Comparison of ENCODE assay signal across 18 cellular contexts in the genomic region with DNA sequence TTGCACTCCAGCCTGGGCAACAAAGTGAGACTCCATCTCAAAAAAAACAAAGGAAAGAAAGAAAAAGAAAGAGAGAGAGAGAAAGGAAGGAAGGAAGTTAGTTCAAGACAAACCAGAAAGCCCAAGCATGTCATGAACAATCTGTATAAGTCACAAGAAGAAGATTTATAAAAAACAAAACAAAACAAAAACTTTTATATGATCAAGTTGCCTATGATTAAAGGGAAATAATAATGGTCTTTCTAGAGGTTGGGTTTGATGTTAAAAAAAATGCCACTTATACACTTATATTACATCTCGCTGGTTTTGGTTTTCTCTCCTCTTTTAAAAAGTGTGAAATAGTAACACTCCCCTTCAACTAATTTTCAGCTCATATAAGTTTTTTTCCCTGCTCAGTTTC.
DNase-seq lines count a peak whose midpoint lies in the region; ATAC-seq and TF ChIP-seq lines count a peak whose summit lies in the region.
"Had no signal": no experiment of that assay in that cellular context is flagged by ENCODE, and none has a peak within 500 bp of the region (broad histone marks: within the 10 kb centered on the region; RNA-seq: fewer than 3 reads in every experiment).

No MANE protein-coding gene starts in this region.

- no peak for TF ChIP-seq CTCF in HEK293 (tag by site-specific recombination; IDR thresholded peaks at IDR 0.05)
- TF ChIP-seq CTCF in spleen (IDR thresholded peaks at IDR 0.05 in 8 of 11, conservative IDR thresholded peaks at IDR 0.05 in 3 of 11), result no peak
- no peak for TF ChIP-seq CTCF in Calu3 (IDR thresholded peaks at IDR 0.05; ENCODE audit: unreplicated experiment)

- DNase-seq in activated CD4-positive, alpha-beta T cell treated with anti-CD3 and anti-CD28 coated beads, Interleukin-2, amount 10 ng/mL, durations not matched to agents 7 days and 5 days, result no peak
- no peak for DNase-seq in activated CD4-positive, alpha-beta T cell treated with anti-CD3 and anti-CD28 coated beads for 48 hours
- DNase-seq in activated naive CD8-positive, alpha-beta T cell treated with anti-CD3 and anti-CD28 coated beads, Interleukin-2, amount 50 U/mL, for 24 hours, result no peak
- DNase-seq in spleen, result no peak
- DNase-seq in DMS79 (lab: John Stamatoyannopoulos, UW), result no peak
- no peak for DNase-seq in KG1 (lab: John Stamatoyannopoulos, UW)
- no peak for DNase-seq in Calu3
- DNase-seq: Caco-2, dermis blood vessel endothelial cell, NCI-H1436, PC-3, posterior cingulate gyrus, SK-N-SH, WERI-Rb-1 had no signal

- no peaks in the 10 kb centered on the region for H3K4me1 ChIP-seq in HEK293 (ENCODE audit: control insufficient read depth, insufficient read depth, low read length)
- H3K4me1 ChIP-seq in spleen, result peaks cover 10 to 98% (median 43%) of the 10 kb centered on the region in 6 donors
- H3K4me1 ChIP-seq: Caco-2 had no signal

- WGBS in spleen, 5 donors, result 76 to 88% (median 85%) methylated on average over 1 of the region's 1 CpG

- intact Hi-C loops in spleen (cut with DNase I; ENCODE audit: low total_unique reads) (no loop called here), Calu3 (cut with micrococcal nuclease; ENCODE audit: unreplicated experiment) (no loop called here)

- H3K36me3 ChIP-seq in HEK293 (ENCODE audit: control insufficient read depth in 2 of 2, insufficient read depth in 1 of 2, low read length in 2 of 2) (no peaks in the 10 kb centered on the region), spleen (peaks cover 0 to 65% (median 8%) of the 10 kb centered on the region in 6 donors)
- H3K36me3 ChIP-seq: WERI-Rb-1 had no signal

- H3K4me3 ChIP-seq in HEK293 (ENCODE audit: low read depth, low read length) (no peak overlapping the region), spleen (peak overlapping the region in 2 of 8 donors; percentile 5 to 70)

- no peak for TF ChIP-seq POLR2A in spleen (IDR thresholded peaks at IDR 0.05)

- H3K9me3 Mint-ChIP-seq in activated CD4-positive, alpha-beta T cell treated with anti-CD3 and anti-CD28 coated beads, Interleukin-2, amount 10 ng/mL, durations not matched to agents 7 days and 5 days, result peaks cover 36% of the 10 kb centered on the region
- H3K9me3 Mint-ChIP-seq in activated naive CD8-positive, alpha-beta T cell treated with anti-CD3 and anti-CD28 coated beads, Interleukin-2, amount 50 U/mL, for 24 hours, result peaks cover 14% of the 10 kb centered on the region
- peaks cover 7% of the 10 kb centered on the region for H3K9me3 Mint-ChIP-seq in Calu3 (ENCODE audit: low read depth, unreplicated experiment)

- peaks cover 82% of the 10 kb centered on the region for H3K36me3 Mint-ChIP-seq in activated CD4-positive, alpha-beta T cell treated with anti-CD3 and anti-CD28 coated beads, Interleukin-2, amount 10 ng/mL, durations not matched to agents 7 days and 5 days (ENCODE audit: low read depth)
- peaks cover 82% of the 10 kb centered on the region for H3K36me3 Mint-ChIP-seq in activated naive CD8-positive, alpha-beta T cell treated with anti-CD3 and anti-CD28 coated beads, Interleukin-2, amount 50 U/mL, for 24 hours (ENCODE audit: low read depth)
- no peaks in the 10 kb centered on the region for H3K36me3 Mint-ChIP-seq in Calu3 (ENCODE audit: insufficient read depth, unreplicated experiment)

- POLR2A ChIA-PET in activated CD4-positive, alpha-beta T cell treated with anti-CD3 and anti-CD28 coated beads, Interleukin-2, amount 10 ng/mL, durations not matched to agents 7 days and 5 days (lab: Charles Lee), result interaction anchor here (0.6 kb wide), 1 partner anchor 139 kb away, joined by 6 read pairs; no protein-coding TSS in a partner anchor
- POLR2A ChIA-PET in HEK293 (lab: Yijun Ruan, JAX), result no interaction called here

- no peaks in the 10 kb centered on the region for H3K27me3 ChIP-seq in spleen (replicated peaks in 1 of 7)

- H3K4me1 Mint-ChIP-seq in activated CD4-positive, alpha-beta T cell treated with anti-CD3 and anti-CD28 coated beads, Interleukin-2, amount 10 ng/mL, durations not matched to agents 7 days and 5 days, result peaks cover 57% of the 10 kb centered on the region
- peaks cover 58% of the 10 kb centered on the region for H3K4me1 Mint-ChIP-seq in activated naive CD8-positive, alpha-beta T cell treated with anti-CD3 and anti-CD28 coated beads, Interleukin-2, amount 50 U/mL, for 24 hours
- H3K4me1 Mint-ChIP-seq in Calu3 (ENCODE audit: low read depth, unreplicated experiment), result peaks cover 8% of the 10 kb centered on the region

- no peaks in the 10 kb centered on the region for H3K9me3 ChIP-seq in HEK293 (ENCODE audit: control insufficient read depth, insufficient read depth, low read depth, low read length)
- H3K9me3 ChIP-seq in spleen, result peaks cover 0 to 29% (median 16%) of the 10 kb centered on the region in 8 donors

- CTCF ChIA-PET in activated CD4-positive, alpha-beta T cell treated with anti-CD3 and anti-CD28 coated beads, Interleukin-2, amount 10 ng/mL, durations not matched to agents 7 days and 5 days (lab: Charles Lee), result interaction anchor here (0.6 to 1.4 kb wide), 4 partner anchors 15 to 266 kb away, joined by 3 to 5 read pairs (median 4); no protein-coding TSS in a partner anchor
- CTCF ChIA-PET in HEK293 (lab: Yijun Ruan, JAX) (no interaction called here), Calu3 (lab: Charles Lee) (interaction anchor here (0.6 kb wide), 1 partner anchor 64 kb away, joined by 3 read pairs; no protein-coding TSS in a partner anchor)

- ATAC-seq in activated naive CD8-positive, alpha-beta T cell treated with anti-CD3 and anti-CD28 coated beads, Interleukin-2, amount 50 U/mL, for 24 hours, result no peak
- ATAC-seq: esophagus mucosa, left lobe of liver, PC-3 had no signal

- no TSS peak for BruUV-seq in Calu3 (replicated peaks; lab: Mats Ljungman, UMichigan)

- H3K27me3 Mint-ChIP-seq in activated CD4-positive, alpha-beta T cell treated with anti-CD3 and anti-CD28 coated beads, Interleukin-2, amount 10 ng/mL, durations not matched to agents 7 days and 5 days, result no peaks in the 10 kb centered on the region
- no peaks in the 10 kb centered on the region for H3K27me3 Mint-ChIP-seq in activated naive CD8-positive, alpha-beta T cell treated with anti-CD3 and anti-CD28 coated beads, Interleukin-2, amount 50 U/mL, for 24 hours
- no peaks in the 10 kb centered on the region for H3K27me3 Mint-ChIP-seq in Calu3 (ENCODE audit: unreplicated experiment)

- H3K27ac Mint-ChIP-seq in activated CD4-positive, alpha-beta T cell treated with anti-CD3 and anti-CD28 coated beads, Interleukin-2, amount 10 ng/mL, durations not matched to agents 7 days and 5 days, result peak overlapping the region; percentile 37
- peak overlapping the region; percentile 14 for H3K27ac Mint-ChIP-seq in activated naive CD8-positive, alpha-beta T cell treated with anti-CD3 and anti-CD28 coated beads, Interleukin-2, amount 50 U/mL, for 24 hours
- H3K27ac Mint-ChIP-seq in Calu3 (ENCODE audit: unreplicated experiment), result no peak overlapping the region

- H3K4me3 Mint-ChIP-seq in activated CD4-positive, alpha-beta T cell treated with anti-CD3 and anti-CD28 coated beads, Interleukin-2, amount 10 ng/mL, durations not matched to agents 7 days and 5 days, result no peak overlapping the region
- H3K4me3 Mint-ChIP-seq in activated naive CD8-positive, alpha-beta T cell treated with anti-CD3 and anti-CD28 coated beads, Interleukin-2, amount 50 U/mL, for 24 hours, result peak overlapping the region; percentile 57
- no peak overlapping the region for H3K4me3 Mint-ChIP-seq in Calu3 (ENCODE audit: low read depth, unreplicated experiment)

- no peak overlapping the region for H3K27ac ChIP-seq in HEK293 (ENCODE audit: extremely low read depth, low read depth, low read length)
- H3K27ac ChIP-seq in spleen, result peak overlapping the region in 7 of 8 donors; percentile 23 to 97 (median 92)
- H3K27ac ChIP-seq: KMS-11, WERI-Rb-1 had no signal

TF ChIP-seq in HEK293, 187 proteins besides CTCF, POLR2A, EP300 and RAD21 (continues in another document):
- TF ChIP-seq YY2 (tag by site-specific recombination; IDR thresholded peaks at IDR 0.05) (no peak), ZNF626 (tag by site-specific recombination; IDR thresholded peaks at IDR 0.05) (0 out of 2 replicates have a peak, but pooled peaks have one; percentile 25), ZNF558 (tag by site-specific recombination; IDR thresholded peaks at IDR 0.05) (0 out of 2 replicates have a peak, but pooled peaks have one; percentile 13), ZBTB17 (tag by site-specific recombination; IDR thresholded peaks at IDR 0.05) (no peak), GLI4 (tag by site-specific recombination; IDR thresholded peaks at IDR 0.05) (no peak), ZNF843 (tag by site-specific recombination; IDR thresholded peaks at IDR 0.05) (no peak), TRIM28 (IDR thresholded peaks at IDR 0.05; ENCODE audit: borderline replicate concordance, low read length) (peak; percentile 66), SETDB1 (IDR thresholded peaks at IDR 0.05; ENCODE audit: insufficient read length, low read length) (peak; percentile 96), ZNF510 (tag by site-specific recombination; IDR thresholded peaks at IDR 0.05; ENCODE audit: insufficient replicate concordance) (peak; percentile 34), KLF7 (tag by site-specific recombination; IDR thresholded peaks at IDR 0.05; ENCODE audit: borderline replicate concordance) (no peak)
- TF ChIP-seq, protein P1, sequence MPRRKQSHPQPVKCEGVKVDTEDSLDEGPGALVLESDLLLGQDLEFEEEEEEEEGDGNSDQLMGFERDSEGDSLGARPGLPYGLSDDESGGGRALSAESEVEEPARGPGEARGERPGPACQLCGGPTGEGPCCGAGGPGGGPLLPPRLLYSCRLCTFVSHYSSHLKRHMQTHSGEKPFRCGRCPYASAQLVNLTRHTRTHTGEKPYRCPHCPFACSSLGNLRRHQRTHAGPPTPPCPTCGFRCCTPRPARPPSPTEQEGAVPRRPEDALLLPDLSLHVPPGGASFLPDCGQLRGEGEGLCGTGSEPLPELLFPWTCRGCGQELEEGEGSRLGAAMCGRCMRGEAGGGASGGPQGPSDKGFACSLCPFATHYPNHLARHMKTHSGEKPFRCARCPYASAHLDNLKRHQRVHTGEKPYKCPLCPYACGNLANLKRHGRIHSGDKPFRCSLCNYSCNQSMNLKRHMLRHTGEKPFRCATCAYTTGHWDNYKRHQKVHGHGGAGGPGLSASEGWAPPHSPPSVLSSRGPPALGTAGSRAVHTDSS (tag by site-specific recombination; IDR thresholded peaks at IDR 0.05), result no peak
- TF ChIP-seq, protein P2, sequence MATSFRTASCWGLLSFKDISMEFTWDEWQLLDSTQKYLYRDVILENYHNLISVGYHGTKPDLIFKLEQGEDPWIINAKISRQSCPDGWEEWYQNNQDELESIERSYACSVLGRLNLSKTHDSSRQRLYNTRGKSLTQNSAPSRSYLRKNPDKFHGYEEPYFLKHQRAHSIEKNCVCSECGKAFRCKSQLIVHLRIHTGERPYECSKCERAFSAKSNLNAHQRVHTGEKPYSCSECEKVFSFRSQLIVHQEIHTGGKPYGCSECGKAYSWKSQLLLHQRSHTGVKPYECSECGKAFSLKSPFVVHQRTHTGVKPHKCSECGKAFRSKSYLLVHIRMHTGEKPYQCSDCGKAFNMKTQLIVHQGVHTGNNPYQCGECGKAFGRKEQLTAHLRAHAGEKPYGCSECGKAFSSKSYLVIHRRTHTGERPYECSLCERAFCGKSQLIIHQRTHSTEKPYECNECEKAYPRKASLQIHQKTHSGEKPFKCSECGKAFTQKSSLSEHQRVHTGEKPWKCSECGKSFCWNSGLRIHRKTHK (tag by site-specific recombination; IDR thresholded peaks at IDR 0.05), result peak; percentile 16; the same call in 1 of the 2 replicates
